In the genomic region with DNA sequence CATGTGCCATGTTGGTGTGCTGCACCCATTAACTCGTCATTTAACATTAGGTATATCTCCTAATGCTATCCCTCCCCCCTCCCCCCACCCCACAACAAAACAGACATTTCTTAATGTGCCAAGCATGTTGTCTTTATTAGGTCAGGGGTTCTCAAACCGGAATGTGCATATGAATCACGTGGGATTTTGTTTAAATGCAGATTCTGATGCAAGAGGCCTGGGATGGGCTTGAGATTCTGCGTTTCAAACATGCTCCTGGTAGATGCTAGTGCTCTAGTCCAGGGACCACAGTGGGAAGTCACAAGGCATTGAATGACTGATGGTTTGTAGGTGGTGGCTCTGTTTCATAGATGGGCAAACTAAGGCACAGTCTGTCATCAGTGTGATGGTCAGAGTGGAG, we compare ENCODE assay signal across 12 cellular contexts.
"Had no signal": no experiment of that assay in that cellular context is flagged by ENCODE, and none has a peak within 500 bp of the region (broad histone marks: within the 10 kb centered on the region; RNA-seq: fewer than 3 reads in every experiment).

No MANE protein-coding gene starts in this region.

- H3K36me3 ChIP-seq: breast epithelium, neural progenitor cell, ovary had no signal

- H3K27me3 ChIP-seq: breast epithelium, neural progenitor cell, ovary, tibial nerve, vagina had no signal

- H3K9me3 ChIP-seq: breast epithelium, ovary, tibial nerve, vagina had no signal

- DNase-seq: activated CD4-positive, alpha-beta memory T cell treated with anti-CD3 and anti-CD28 coated beads for 36 hours; activated gamma-delta T cell; activated T-cell treated with anti-CD3 and anti-CD28 coated beads, Interleukin-2, amount 50 U/mL, for 4 hours; anterior cingulate cortex; ovary; T-helper 9 cell had no signal

- H3K9ac ChIP-seq: neural progenitor cell had no signal

- ATAC-seq: activated T-cell treated with anti-CD3 and anti-CD28 coated beads, Interleukin-2, amount 50 U/mL, for 4 hours; stimulated activated effector memory CD8-positive, alpha-beta T cell treated with anti-CD3 and anti-CD28 coated beads, Interleukin-12 subunit alpha, Interleukin-12 subunit beta, amount 100 ng/mL, for 72 hours had no signal

- H2AFZ ChIP-seq: neural progenitor cell had no signal

- H3K4me3 ChIP-seq: breast epithelium, neural progenitor cell, ovary, skin epidermis, tibial nerve, vagina had no signal

- H3K4me1 ChIP-seq: breast epithelium had no signal

- H3K27ac ChIP-seq: breast epithelium, neural progenitor cell, ovary, tibial nerve, vagina had no signal

- H3K4me2 ChIP-seq: neural progenitor cell had no signal
